Comparison of ENCODE assay signal across 1 cellular context in the genomic region with DNA sequence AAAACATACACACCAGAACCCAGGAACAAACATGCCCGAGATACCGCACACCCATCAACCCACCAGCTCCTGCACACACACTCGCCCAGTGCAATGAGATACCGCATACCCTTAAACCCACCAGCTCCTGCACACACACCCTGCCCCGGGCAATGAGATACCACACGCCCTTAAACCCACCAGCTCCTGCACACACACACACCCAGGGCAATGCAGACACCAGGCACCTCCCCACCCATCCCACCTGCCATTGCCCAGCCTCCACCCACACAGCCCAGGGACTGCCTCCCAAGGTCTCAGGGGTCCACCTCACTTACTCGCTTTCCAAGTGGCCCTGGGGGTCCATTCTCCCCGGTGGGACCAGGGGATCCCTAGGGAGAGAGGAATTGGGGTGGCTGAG.
TF ChIP-seq lines count a peak whose summit lies in the region.

No MANE protein-coding gene starts in this region.

TF ChIP-seq in H1, 55 proteins besides CTCF, POLR2A, EP300 and RAD21:
- TF ChIP-seq CTBP2 (IDR thresholded peaks at IDR 0.05; ENCODE audit: borderline replicate concordance, insufficient read depth, insufficient read length, low read length) (no peak), NANOG (IDR thresholded peaks at IDR 0.05; ENCODE audit: insufficient read depth, low read depth, low read length, poor library complexity, severe bottlenecking) (no peak), CREB1 (IDR thresholded peaks at IDR 0.05) (no peak), SP2 (IDR thresholded peaks at IDR 0.05; ENCODE audit: low read length) (no peak), SAP30 (IDR thresholded peaks at IDR 0.05; ENCODE audit: insufficient read depth, insufficient replicate concordance, low read length) (no peak), USF2 (IDR thresholded peaks at IDR 0.05; ENCODE audit: low read length) (no peak), PHF8 (conservative IDR thresholded peaks at IDR 0.05; ENCODE audit: low read depth, low read length) (no peak), TCF12 (IDR thresholded peaks at IDR 0.05; ENCODE audit: low read depth, low read length) (no peak), KDM1A (IDR thresholded peaks at IDR 0.05; ENCODE audit: borderline replicate concordance, low read length) (no peak), MAFK (IDR thresholded peaks at IDR 0.05; ENCODE audit: low read depth, low read length) (no peak), KDM4A (IDR thresholded peaks at IDR 0.05; ENCODE audit: low read depth, low read length, severe bottlenecking) (no peak), CBX5 (IDR thresholded peaks at IDR 0.05; ENCODE audit: low read depth, low read length) (no peak), CBX8 (IDR thresholded peaks at IDR 0.05; ENCODE audit: borderline replicate concordance, low read depth, low read length) (no peak), SRF (IDR thresholded peaks at IDR 0.05; ENCODE audit: low read depth, low read length) (no peak), TAF7 (optimal IDR thresholded peaks at IDR 0.05; ENCODE audit: borderline replicate concordance, low read depth, low read length) (no peak), RBBP5 (IDR thresholded peaks at IDR 0.05; ENCODE audit: borderline replicate concordance, low read depth, low read length) (no peak)
- TF ChIP-seq, protein P1, sequence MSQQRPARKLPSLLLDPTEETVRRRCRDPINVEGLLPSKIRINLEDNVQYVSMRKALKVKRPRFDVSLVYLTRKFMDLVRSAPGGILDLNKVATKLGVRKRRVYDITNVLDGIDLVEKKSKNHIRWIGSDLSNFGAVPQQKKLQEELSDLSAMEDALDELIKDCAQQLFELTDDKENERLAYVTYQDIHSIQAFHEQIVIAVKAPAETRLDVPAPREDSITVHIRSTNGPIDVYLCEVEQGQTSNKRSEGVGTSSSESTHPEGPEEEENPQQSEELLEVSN (IDR thresholded peaks at IDR 0.05), result no peak
- TF ChIP-seq, protein P2, sequence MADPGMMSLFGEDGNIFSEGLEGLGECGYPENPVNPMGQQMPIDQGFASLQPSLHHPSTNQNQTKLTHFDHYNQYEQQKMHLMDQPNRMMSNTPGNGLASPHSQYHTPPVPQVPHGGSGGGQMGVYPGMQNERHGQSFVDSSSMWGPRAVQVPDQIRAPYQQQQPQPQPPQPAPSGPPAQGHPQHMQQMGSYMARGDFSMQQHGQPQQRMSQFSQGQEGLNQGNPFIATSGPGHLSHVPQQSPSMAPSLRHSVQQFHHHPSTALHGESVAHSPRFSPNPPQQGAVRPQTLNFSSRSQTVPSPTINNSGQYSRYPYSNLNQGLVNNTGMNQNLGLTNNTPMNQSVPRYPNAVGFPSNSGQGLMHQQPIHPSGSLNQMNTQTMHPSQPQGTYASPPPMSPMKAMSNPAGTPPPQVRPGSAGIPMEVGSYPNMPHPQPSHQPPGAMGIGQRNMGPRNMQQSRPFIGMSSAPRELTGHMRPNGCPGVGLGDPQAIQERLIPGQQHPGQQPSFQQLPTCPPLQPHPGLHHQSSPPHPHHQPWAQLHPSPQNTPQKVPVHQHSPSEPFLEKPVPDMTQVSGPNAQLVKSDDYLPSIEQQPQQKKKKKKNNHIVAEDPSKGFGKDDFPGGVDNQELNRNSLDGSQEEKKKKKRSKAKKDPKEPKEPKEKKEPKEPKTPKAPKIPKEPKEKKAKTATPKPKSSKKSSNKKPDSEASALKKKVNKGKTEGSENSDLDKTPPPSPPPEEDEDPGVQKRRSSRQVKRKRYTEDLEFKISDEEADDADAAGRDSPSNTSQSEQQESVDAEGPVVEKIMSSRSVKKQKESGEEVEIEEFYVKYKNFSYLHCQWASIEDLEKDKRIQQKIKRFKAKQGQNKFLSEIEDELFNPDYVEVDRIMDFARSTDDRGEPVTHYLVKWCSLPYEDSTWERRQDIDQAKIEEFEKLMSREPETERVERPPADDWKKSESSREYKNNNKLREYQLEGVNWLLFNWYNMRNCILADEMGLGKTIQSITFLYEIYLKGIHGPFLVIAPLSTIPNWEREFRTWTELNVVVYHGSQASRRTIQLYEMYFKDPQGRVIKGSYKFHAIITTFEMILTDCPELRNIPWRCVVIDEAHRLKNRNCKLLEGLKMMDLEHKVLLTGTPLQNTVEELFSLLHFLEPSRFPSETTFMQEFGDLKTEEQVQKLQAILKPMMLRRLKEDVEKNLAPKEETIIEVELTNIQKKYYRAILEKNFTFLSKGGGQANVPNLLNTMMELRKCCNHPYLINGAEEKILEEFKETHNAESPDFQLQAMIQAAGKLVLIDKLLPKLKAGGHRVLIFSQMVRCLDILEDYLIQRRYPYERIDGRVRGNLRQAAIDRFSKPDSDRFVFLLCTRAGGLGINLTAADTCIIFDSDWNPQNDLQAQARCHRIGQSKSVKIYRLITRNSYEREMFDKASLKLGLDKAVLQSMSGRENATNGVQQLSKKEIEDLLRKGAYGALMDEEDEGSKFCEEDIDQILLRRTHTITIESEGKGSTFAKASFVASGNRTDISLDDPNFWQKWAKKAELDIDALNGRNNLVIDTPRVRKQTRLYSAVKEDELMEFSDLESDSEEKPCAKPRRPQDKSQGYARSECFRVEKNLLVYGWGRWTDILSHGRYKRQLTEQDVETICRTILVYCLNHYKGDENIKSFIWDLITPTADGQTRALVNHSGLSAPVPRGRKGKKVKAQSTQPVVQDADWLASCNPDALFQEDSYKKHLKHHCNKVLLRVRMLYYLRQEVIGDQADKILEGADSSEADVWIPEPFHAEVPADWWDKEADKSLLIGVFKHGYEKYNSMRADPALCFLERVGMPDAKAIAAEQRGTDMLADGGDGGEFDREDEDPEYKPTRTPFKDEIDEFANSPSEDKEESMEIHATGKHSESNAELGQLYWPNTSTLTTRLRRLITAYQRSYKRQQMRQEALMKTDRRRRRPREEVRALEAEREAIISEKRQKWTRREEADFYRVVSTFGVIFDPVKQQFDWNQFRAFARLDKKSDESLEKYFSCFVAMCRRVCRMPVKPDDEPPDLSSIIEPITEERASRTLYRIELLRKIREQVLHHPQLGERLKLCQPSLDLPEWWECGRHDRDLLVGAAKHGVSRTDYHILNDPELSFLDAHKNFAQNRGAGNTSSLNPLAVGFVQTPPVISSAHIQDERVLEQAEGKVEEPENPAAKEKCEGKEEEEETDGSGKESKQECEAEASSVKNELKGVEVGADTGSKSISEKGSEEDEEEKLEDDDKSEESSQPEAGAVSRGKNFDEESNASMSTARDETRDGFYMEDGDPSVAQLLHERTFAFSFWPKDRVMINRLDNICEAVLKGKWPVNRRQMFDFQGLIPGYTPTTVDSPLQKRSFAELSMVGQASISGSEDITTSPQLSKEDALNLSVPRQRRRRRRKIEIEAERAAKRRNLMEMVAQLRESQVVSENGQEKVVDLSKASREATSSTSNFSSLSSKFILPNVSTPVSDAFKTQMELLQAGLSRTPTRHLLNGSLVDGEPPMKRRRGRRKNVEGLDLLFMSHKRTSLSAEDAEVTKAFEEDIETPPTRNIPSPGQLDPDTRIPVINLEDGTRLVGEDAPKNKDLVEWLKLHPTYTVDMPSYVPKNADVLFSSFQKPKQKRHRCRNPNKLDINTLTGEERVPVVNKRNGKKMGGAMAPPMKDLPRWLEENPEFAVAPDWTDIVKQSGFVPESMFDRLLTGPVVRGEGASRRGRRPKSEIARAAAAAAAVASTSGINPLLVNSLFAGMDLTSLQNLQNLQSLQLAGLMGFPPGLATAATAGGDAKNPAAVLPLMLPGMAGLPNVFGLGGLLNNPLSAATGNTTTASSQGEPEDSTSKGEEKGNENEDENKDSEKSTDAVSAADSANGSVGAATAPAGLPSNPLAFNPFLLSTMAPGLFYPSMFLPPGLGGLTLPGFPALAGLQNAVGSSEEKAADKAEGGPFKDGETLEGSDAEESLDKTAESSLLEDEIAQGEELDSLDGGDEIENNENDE (IDR thresholded peaks at IDR 0.05; ENCODE audit: insufficient replicate concordance, low read length), result no peak
- TF ChIP-seq, protein P3, sequence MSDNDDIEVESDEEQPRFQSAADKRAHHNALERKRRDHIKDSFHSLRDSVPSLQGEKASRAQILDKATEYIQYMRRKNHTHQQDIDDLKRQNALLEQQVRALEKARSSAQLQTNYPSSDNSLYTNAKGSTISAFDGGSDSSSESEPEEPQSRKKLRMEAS (IDR thresholded peaks at IDR 0.05), result no peak
